9 cellular contexts compared by ENCODE assay signal in genomic region chr9:31542384-31543055, GRCh38.
DNase-seq lines count a peak whose midpoint lies in the region; TF ChIP-seq lines count a peak whose summit lies in the region.
"Had no signal": no experiment of that assay in that cellular context is flagged by ENCODE, and none has a peak within 500 bp of the region (broad histone marks: within the 10 kb centered on the region; RNA-seq: fewer than 3 reads in every experiment).

No MANE protein-coding gene starts in this region.

- no peaks in the 10 kb centered on the region for H3K9me2 ChIP-seq in MM.1S (replicated peaks; ENCODE audit: insufficient read depth, low read length)

- H3K27ac ChIP-seq in A673 (ENCODE audit: low read depth, low read length, poor library complexity, severe bottlenecking), result no peak overlapping the region
- H3K27ac ChIP-seq in MM.1S (ENCODE audit: low read length), result no peak overlapping the region
- no peak overlapping the region for H3K27ac ChIP-seq in VCaP
- H3K27ac ChIP-seq in cardiac muscle cell, result no peak overlapping the region
- H3K27ac ChIP-seq: heart left ventricle had no signal

- H3K4me1 ChIP-seq in A673 (ENCODE audit: insufficient read depth, low read length, poor library complexity, severe bottlenecking) (no peaks in the 10 kb centered on the region), MM.1S (ENCODE audit: low read length) (no peaks in the 10 kb centered on the region), cardiac muscle cell (ENCODE audit: low read depth) (no peaks in the 10 kb centered on the region)

- POLR2A ChIA-PET in A673 (lab: Charles Lee; ENCODE audit: low non-redundant PET) (no interaction called here), HEK293T (lab: Yijun Ruan, JAX) (no interaction called here)

- H3K79me2 ChIP-seq in MM.1S (ENCODE audit: low read length), result no peaks in the 10 kb centered on the region

- H3K4me2 ChIP-seq in MM.1S (ENCODE audit: low read depth, low read length), result no peak overlapping the region; the same call in 1 of the 2 replicates

- TF ChIP-seq CTCF in A673 (conservative IDR thresholded peaks at IDR 0.05; ENCODE audit: low read depth, low read length) (0 out of 2 replicates have a peak, but pooled peaks have one; percentile 41), GM12875 (IDR thresholded peaks at IDR 0.05; ENCODE audit: borderline replicate concordance, insufficient read depth, low read depth, low read length) (peak; percentile 64), MM.1S (IDR thresholded peaks at IDR 0.05; ENCODE audit: low read length) (peak; percentile 29), VCaP (conservative IDR thresholded peaks at IDR 0.05) (peak; percentile 68), cardiac muscle cell (IDR thresholded peaks at IDR 0.05; ENCODE audit: low read depth, low read length) (peak; percentile 28)

- no TSS peak for BruUV-seq in A673 (replicated peaks; lab: Mats Ljungman, UMichigan)

- no peaks in the 10 kb centered on the region for H4K20me1 ChIP-seq in MM.1S (ENCODE audit: insufficient read depth, low read length)

- no peak overlapping the region for H2AFZ ChIP-seq in MM.1S (ENCODE audit: low read length)

- no peaks in the 10 kb centered on the region for H3K36me3 ChIP-seq in A673 (ENCODE audit: insufficient read depth, low read length, poor library complexity, severe bottlenecking)
- no peaks in the 10 kb centered on the region for H3K36me3 ChIP-seq in MM.1S (replicated peaks; ENCODE audit: insufficient read depth, low read length)
- no peaks in the 10 kb centered on the region for H3K36me3 ChIP-seq in cardiac muscle cell
- H3K36me3 ChIP-seq: heart left ventricle had no signal

- H3K27me3 ChIP-seq in A673 (replicated peaks; ENCODE audit: insufficient read depth, low read depth, low read length, poor library complexity), result no peaks in the 10 kb centered on the region
- H3K27me3 ChIP-seq in MM.1S (replicated peaks; ENCODE audit: insufficient read depth, low read length), result no peaks in the 10 kb centered on the region
- H3K27me3 ChIP-seq in cardiac muscle cell, result no peaks in the 10 kb centered on the region
- H3K27me3 ChIP-seq: heart left ventricle had no signal

- CTCF ChIA-PET in A673 (lab: Charles Lee) (no interaction called here), HEK293T (lab: Yijun Ruan, JAX) (interaction anchor here (0.6 to 0.7 kb wide), 2 partner anchors 58 to 1039 kb away, joined by 3 read pairs; no protein-coding TSS in a partner anchor)

- H3K9me3 ChIP-seq in A673 (ENCODE audit: low read depth, low read length, poor library complexity, severe bottlenecking) (no peaks in the 10 kb centered on the region), MM.1S (replicated peaks; ENCODE audit: insufficient read depth, low read length) (no peaks in the 10 kb centered on the region), cardiac muscle cell (ENCODE audit: low read depth) (no peaks in the 10 kb centered on the region)
- H3K9me3 ChIP-seq: heart left ventricle had no signal

- H3F3A ChIP-seq in MM.1S (ENCODE audit: insufficient read depth, low read length), result no peaks in the 10 kb centered on the region

- intact Hi-C loops in A673 (cut with micrococcal nuclease; ENCODE audit: unreplicated experiment), result no loop called here

- no peak overlapping the region for H3K4me3 ChIP-seq in A673 (ENCODE audit: low read depth, low read length, poor library complexity, severe bottlenecking)
- H3K4me3 ChIP-seq in GM12875 (ENCODE audit: low read depth, low read length), result no peak overlapping the region
- H3K4me3 ChIP-seq in MM.1S (ENCODE audit: low read length), result no peak overlapping the region
- H3K4me3 ChIP-seq in cardiac muscle cell, result no peak overlapping the region
- H3K4me3 ChIP-seq: heart left ventricle had no signal

- DNase-seq in A673 (ENCODE audit: low spot score), result peak; percentile 25
- peak; percentile 16 for DNase-seq in HEK293T (ENCODE audit: extremely low spot score)
- DNase-seq in MM.1S, result peak; percentile 51
- DNase-seq in cardiac muscle cell (ENCODE audit: low read depth in 1 of 2, low spot score in 1 of 2), result peak; percentile 32 to 93
- DNase-seq in stimulated activated CD8-positive, alpha-beta memory T cell treated with anti-CD3 and anti-CD28 coated beads, Interleukin-4, amount 100 ng/mL, for 48 hours, result peak; percentile 25
- DNase-seq in DMS79 (lab: John Stamatoyannopoulos, UW), result no peak
- DNase-seq: heart left ventricle had no signal

- H3K9ac ChIP-seq in MM.1S (ENCODE audit: low read length), result no peak overlapping the region

TF ChIP-seq in HEK293T, 16 proteins besides CTCF, POLR2A, EP300 and RAD21:
- TF ChIP-seq FOXM1 (IDR thresholded peaks at IDR 0.05; ENCODE audit: borderline replicate concordance), result no peak
- no peak for TF ChIP-seq ELF4 (IDR thresholded peaks at IDR 0.05)
- no peak for TF ChIP-seq LEF1 (IDR thresholded peaks at IDR 0.05; ENCODE audit: borderline replicate concordance)
- no peak for TF ChIP-seq FOXK2 (IDR thresholded peaks at IDR 0.05)
- no peak for TF ChIP-seq SP1 (IDR thresholded peaks at IDR 0.05)
- no peak for TF ChIP-seq NFRKB (IDR thresholded peaks at IDR 0.05)
- no peak for TF ChIP-seq TARDBP (IDR thresholded peaks at IDR 0.05)
- TF ChIP-seq FOXA1 (IDR thresholded peaks at IDR 0.05), result no peak
- TF ChIP-seq ARNT (IDR thresholded peaks at IDR 0.05), result no peak
- no peak for TF ChIP-seq HDGF (IDR thresholded peaks at IDR 0.05; ENCODE audit: borderline replicate concordance)
- TF ChIP-seq L3MBTL2 (conservative IDR thresholded peaks at IDR 0.05), result no peak
- no peak for TF ChIP-seq ZNF384 (IDR thresholded peaks at IDR 0.05)
- no peak for TF ChIP-seq CTBP1 (IDR thresholded peaks at IDR 0.05; ENCODE audit: borderline replicate concordance)
- TF ChIP-seq PKNOX1 (IDR thresholded peaks at IDR 0.05), result no peak
- no peak for TF ChIP-seq SUZ12 (IDR thresholded peaks at IDR 0.05)
- TF ChIP-seq BHLHE40 (IDR thresholded peaks at IDR 0.05; ENCODE audit: borderline replicate concordance), result no peak
